ENCODE assay signal across 17 cellular contexts in the genomic region with DNA sequence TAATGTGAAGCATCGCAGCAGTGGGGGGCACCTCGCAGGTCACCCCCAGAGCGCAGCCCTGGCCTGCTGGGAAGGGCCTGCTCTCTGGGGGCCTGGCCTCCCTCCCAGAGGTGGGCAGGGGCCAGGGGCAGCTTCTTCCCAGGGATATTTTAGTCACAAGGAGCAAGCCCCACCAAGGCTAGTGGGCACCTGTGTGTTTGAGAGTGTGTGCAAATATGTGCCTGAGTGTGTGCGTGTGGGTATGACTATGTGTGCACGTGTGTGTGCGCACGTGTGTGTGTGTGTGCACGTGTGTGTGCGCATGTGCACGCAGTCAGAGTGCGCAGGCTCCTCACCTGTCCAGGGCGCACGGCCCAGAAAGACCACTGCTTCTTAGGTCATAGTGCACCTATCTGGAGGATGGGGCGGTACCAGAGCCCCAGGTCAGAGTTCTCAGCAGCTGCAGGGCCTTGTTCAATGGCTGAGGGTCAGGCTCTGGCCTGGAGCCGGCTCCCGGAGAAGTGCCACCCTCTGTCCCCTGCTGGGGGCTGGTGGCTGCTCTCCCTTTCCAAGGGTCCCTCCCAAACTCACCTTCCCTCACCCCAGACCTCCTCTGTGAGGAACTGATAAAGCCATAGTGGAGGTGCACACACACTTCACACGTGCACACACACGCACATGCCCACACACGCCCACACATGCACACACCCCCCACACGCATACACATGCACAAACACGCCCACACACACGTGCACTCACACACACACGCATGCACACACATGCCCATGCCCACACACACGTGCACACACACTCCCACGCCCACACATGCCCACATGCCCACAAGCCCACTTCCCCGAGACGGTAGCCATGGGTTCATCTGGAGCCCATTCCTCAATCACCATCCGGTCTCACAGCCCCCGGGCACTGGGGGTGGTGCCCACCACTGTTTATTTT.
DNase-seq lines count a peak whose midpoint lies in the region; ATAC-seq and TF ChIP-seq lines count a peak whose summit lies in the region.
"Had no signal": no experiment of that assay in that cellular context is flagged by ENCODE, and none has a peak within 500 bp of the region (broad histone marks: within the 10 kb centered on the region; RNA-seq: fewer than 3 reads in every experiment).

No MANE protein-coding gene starts in this region.

- peaks cover 14% of the 10 kb centered on the region for H3K27me3 ChIP-seq in RWPE2 (ENCODE audit: insufficient read depth, poor library complexity, severe bottlenecking)
- H3K27me3 ChIP-seq in right atrium auricular region, result no peaks in the 10 kb centered on the region
- H3K27me3 ChIP-seq in ovary, result no peaks in the 10 kb centered on the region
- H3K27me3 ChIP-seq in thyroid gland, result no peaks in the 10 kb centered on the region
- H3K27me3 ChIP-seq: uterus had no signal

- H3K27me3 Mint-ChIP-seq in activated CD4-positive, alpha-beta memory T cell treated with anti-CD3 and anti-CD28 coated beads for 36 hours, result peaks cover 3% of the 10 kb centered on the region
- no peaks in the 10 kb centered on the region for H3K27me3 Mint-ChIP-seq in activated CD4-positive, alpha-beta memory T cell treated with anti-CD3 and anti-CD28 coated beads, Interleukin-2, amount 10 ng/mL, durations not matched to agents 7 days and 5 days
- H3K27me3 Mint-ChIP-seq: activated CD4-positive, alpha-beta T cell treated with anti-CD3 and anti-CD28 coated beads, Interleukin-2, amount 10 ng/mL, durations not matched to agents 7 days and 5 days had no signal

- WGBS in ovary, 3 donors, result 84 to 90% (median 85%) methylated on average over 29 of the region's 29 CpGs
- WGBS in thyroid gland, 2 donors, result 89 to 90% methylated on average over 23 to 26 of the region's 29 CpGs

- POLR2A ChIA-PET in activated CD4-positive, alpha-beta memory T cell treated with anti-CD3 and anti-CD28 coated beads for 36 hours (lab: Charles Lee), result no interaction called here
- POLR2A ChIA-PET in activated CD4-positive, alpha-beta memory T cell treated with anti-CD3 and anti-CD28 coated beads, Interleukin-2, amount 10 ng/mL, durations not matched to agents 7 days and 5 days (lab: Charles Lee), result no interaction called here

- ATAC-seq in RWPE2 (ENCODE audit: low read depth), result no peak
- no peak for ATAC-seq in HG03196 (IDR thresholded peaks at IDR 0.05; ENCODE audit: unreplicated experiment)
- ATAC-seq in stimulated activated effector memory CD8-positive, alpha-beta T cell treated with anti-CD3 and anti-CD28 coated beads, Interleukin-12 subunit alpha, Interleukin-12 subunit beta, amount 100 ng/mL, for 72 hours, result no peak

- CTCF ChIA-PET in activated CD4-positive, alpha-beta memory T cell treated with anti-CD3 and anti-CD28 coated beads for 36 hours (lab: Charles Lee), result no interaction called here
- CTCF ChIA-PET in activated CD4-positive, alpha-beta memory T cell treated with anti-CD3 and anti-CD28 coated beads, Interleukin-2, amount 10 ng/mL, durations not matched to agents 7 days and 5 days (lab: Charles Lee), result no interaction called here

- TF ChIP-seq POLR2A in ovary (IDR thresholded peaks at IDR 0.05) (no peak), thyroid gland (IDR thresholded peaks at IDR 0.05) (no peak)

- no peaks in the 10 kb centered on the region for H3K4me1 Mint-ChIP-seq in activated CD4-positive, alpha-beta memory T cell treated with anti-CD3 and anti-CD28 coated beads for 36 hours (ENCODE audit: low read depth)
- H3K4me1 Mint-ChIP-seq in activated CD4-positive, alpha-beta memory T cell treated with anti-CD3 and anti-CD28 coated beads, Interleukin-2, amount 10 ng/mL, durations not matched to agents 7 days and 5 days, result no peaks in the 10 kb centered on the region
- H3K4me1 Mint-ChIP-seq in stimulated activated effector memory CD8-positive, alpha-beta T cell treated with anti-CD3 and anti-CD28 coated beads, Interleukin-12 subunit alpha, Interleukin-12 subunit beta, amount 100 ng/mL, for 72 hours, result no peaks in the 10 kb centered on the region
- H3K4me1 Mint-ChIP-seq: B cell had no signal

- peaks cover under 1% of the 10 kb centered on the region for H3K9me3 Mint-ChIP-seq in activated CD4-positive, alpha-beta memory T cell treated with anti-CD3 and anti-CD28 coated beads for 36 hours
- H3K9me3 Mint-ChIP-seq in activated CD4-positive, alpha-beta memory T cell treated with anti-CD3 and anti-CD28 coated beads, Interleukin-2, amount 10 ng/mL, durations not matched to agents 7 days and 5 days, result no peaks in the 10 kb centered on the region
- H3K9me3 Mint-ChIP-seq in stimulated activated effector memory CD8-positive, alpha-beta T cell treated with anti-CD3 and anti-CD28 coated beads, Interleukin-12 subunit alpha, Interleukin-12 subunit beta, amount 100 ng/mL, for 72 hours, result no peaks in the 10 kb centered on the region
- H3K9me3 Mint-ChIP-seq: activated CD4-positive, alpha-beta T cell treated with anti-CD3 and anti-CD28 coated beads, Interleukin-2, amount 10 ng/mL, durations not matched to agents 7 days and 5 days had no signal

- no peak for TF ChIP-seq EP300 in ovary (IDR thresholded peaks at IDR 0.05)

- H3K4me1 ChIP-seq in RWPE2 (ENCODE audit: insufficient read depth, poor library complexity, severe bottlenecking) (no peaks in the 10 kb centered on the region), right atrium auricular region (no peaks in the 10 kb centered on the region), ovary (ENCODE audit: insufficient read depth) (no peaks in the 10 kb centered on the region), thyroid gland (no peaks in the 10 kb centered on the region)

- no peak overlapping the region for H3K27ac Mint-ChIP-seq in activated CD4-positive, alpha-beta memory T cell treated with anti-CD3 and anti-CD28 coated beads for 36 hours
- H3K27ac Mint-ChIP-seq in activated CD4-positive, alpha-beta memory T cell treated with anti-CD3 and anti-CD28 coated beads, Interleukin-2, amount 10 ng/mL, durations not matched to agents 7 days and 5 days, result no peak overlapping the region
- no peak overlapping the region for H3K27ac Mint-ChIP-seq in stimulated activated effector memory CD8-positive, alpha-beta T cell treated with anti-CD3 and anti-CD28 coated beads, Interleukin-12 subunit alpha, Interleukin-12 subunit beta, amount 100 ng/mL, for 72 hours
- H3K27ac Mint-ChIP-seq: activated CD4-positive, alpha-beta T cell treated with anti-CD3 and anti-CD28 coated beads, Interleukin-2, amount 10 ng/mL, durations not matched to agents 7 days and 5 days; B cell had no signal

- no peak overlapping the region for H3K4me3 Mint-ChIP-seq in activated CD4-positive, alpha-beta memory T cell treated with anti-CD3 and anti-CD28 coated beads for 36 hours
- no peak overlapping the region for H3K4me3 Mint-ChIP-seq in activated CD4-positive, alpha-beta memory T cell treated with anti-CD3 and anti-CD28 coated beads, Interleukin-2, amount 10 ng/mL, durations not matched to agents 7 days and 5 days
- H3K4me3 Mint-ChIP-seq in stimulated activated effector memory CD8-positive, alpha-beta T cell treated with anti-CD3 and anti-CD28 coated beads, Interleukin-12 subunit alpha, Interleukin-12 subunit beta, amount 100 ng/mL, for 72 hours, result no peak overlapping the region
- H3K4me3 Mint-ChIP-seq: activated CD4-positive, alpha-beta T cell treated with anti-CD3 and anti-CD28 coated beads, Interleukin-2, amount 10 ng/mL, durations not matched to agents 7 days and 5 days; B cell had no signal

- H3K4me3 ChIP-seq in RWPE2 (ENCODE audit: severe bottlenecking) (no peak overlapping the region), right atrium auricular region (no peak overlapping the region), ovary (no peak overlapping the region), thyroid gland (replicated peaks in 1 of 3) (no peak overlapping the region)
- H3K4me3 ChIP-seq: uterus had no signal

- no peaks in the 10 kb centered on the region for H3K36me3 Mint-ChIP-seq in activated CD4-positive, alpha-beta memory T cell treated with anti-CD3 and anti-CD28 coated beads for 36 hours
- no peaks in the 10 kb centered on the region for H3K36me3 Mint-ChIP-seq in activated CD4-positive, alpha-beta memory T cell treated with anti-CD3 and anti-CD28 coated beads, Interleukin-2, amount 10 ng/mL, durations not matched to agents 7 days and 5 days (ENCODE audit: low read depth)
- no peaks in the 10 kb centered on the region for H3K36me3 Mint-ChIP-seq in stimulated activated effector memory CD8-positive, alpha-beta T cell treated with anti-CD3 and anti-CD28 coated beads, Interleukin-12 subunit alpha, Interleukin-12 subunit beta, amount 100 ng/mL, for 72 hours

- intact Hi-C loops in activated CD4-positive, alpha-beta memory T cell treated with anti-CD3 and anti-CD28 coated beads for 36 hours (cut with micrococcal nuclease), result no loop called here
- intact Hi-C loops in ovary (cut with DNase I) (no loop called here), thyroid gland (cut with DNase I) (no loop called here)

- H3K36me3 ChIP-seq in RWPE2 (ENCODE audit: low read depth) (no peaks in the 10 kb centered on the region), right atrium auricular region (no peaks in the 10 kb centered on the region), ovary (no peaks in the 10 kb centered on the region), thyroid gland (no peaks in the 10 kb centered on the region)
- H3K36me3 ChIP-seq: uterus had no signal

- H3K9me3 ChIP-seq in RWPE2 (ENCODE audit: severe bottlenecking), result no peaks in the 10 kb centered on the region
- no peaks in the 10 kb centered on the region for H3K9me3 ChIP-seq in right atrium auricular region
- H3K9me3 ChIP-seq in ovary, result no peaks in the 10 kb centered on the region
- no peaks in the 10 kb centered on the region for H3K9me3 ChIP-seq in thyroid gland
- H3K9me3 ChIP-seq: uterus had no signal

- H3K27ac ChIP-seq in RWPE2 (ENCODE audit: poor library complexity, severe bottlenecking) (no peak overlapping the region), right atrium auricular region (no peak overlapping the region), ovary (no peak overlapping the region), thyroid gland (no peak overlapping the region)
- H3K27ac ChIP-seq: uterus had no signal

- no peak for TF ChIP-seq CTCF in RWPE2 (IDR thresholded peaks at IDR 0.05; ENCODE audit: poor library complexity, severe bottlenecking)
- no peak for TF ChIP-seq CTCF in right atrium auricular region (IDR thresholded peaks at IDR 0.05)
- no peak for TF ChIP-seq CTCF in ovary (IDR thresholded peaks at IDR 0.05)
- TF ChIP-seq CTCF in thyroid gland (IDR thresholded peaks at IDR 0.05), result no peak

- DNase-seq in activated CD4-positive, alpha-beta memory T cell treated with anti-CD3 and anti-CD28 coated beads for 36 hours, result peak; percentile 7
- DNase-seq in activated CD4-positive, alpha-beta memory T cell treated with anti-CD3 and anti-CD28 coated beads, Interleukin-2, amount 10 ng/mL, durations not matched to agents 7 days and 5 days, result no peak
- DNase-seq in RWPE2 (ENCODE audit: low spot score), result peak; percentile 45
- DNase-seq in right atrium auricular region (ENCODE audit: low spot score), result peak; percentile 23
- peak in 4 of 5 donors; percentile 12 to 26 (median 16) for DNase-seq in ovary
- DNase-seq in stimulated activated effector memory CD8-positive, alpha-beta T cell treated with anti-CD3 and anti-CD28 coated beads, Interleukin-12 subunit alpha, Interleukin-12 subunit beta, amount 100 ng/mL, for 72 hours (ENCODE audit: low spot score in 2 of 2), result no peak
- no peak for DNase-seq in thyroid gland
- DNase-seq: 8988T; activated CD4-positive, alpha-beta T cell treated with anti-CD3 and anti-CD28 coated beads, Interleukin-2, amount 10 ng/mL, durations not matched to agents 7 days and 5 days; DMS 273 treated with DMSO at 0.1 percent for 48 hours; NCI-H2107; NCI-H510A treated with DMSO at 0.1 percent for 48 hours; stimulated activated CD4-positive, alpha-beta T cell treated with anti-CD3 and anti-CD28 coated beads, Interleukin-2, amount 100 ng/mL, for 24 hours; SW 1271 had no signal

Comparison
In these comparisons a context has a peak if more than half of its experiments do, and no peak if none do; other contexts are left out.
1. DNase-seq: peak in activated CD4-positive, alpha-beta memory T cell treated with anti-CD3 and anti-CD28 coated beads for 36 hours (single experiment), RWPE2 (single experiment), right atrium auricular region (single experiment) and ovary (4 of 5); none in activated CD4-positive, alpha-beta memory T cell treated with anti-CD3 and anti-CD28 coated beads, Interleukin-2, amount 10 ng/mL, durations not matched to agents 7 days and 5 days (single experiment), stimulated activated effector memory CD8-positive, alpha-beta T cell treated with anti-CD3 and anti-CD28 coated beads, Interleukin-12 subunit alpha, Interleukin-12 subunit beta, amount 100 ng/mL, for 72 hours (0 of 2) and thyroid gland (0 of 2).